ENCODE assay signal across 7 cellular contexts in the genomic region with DNA sequence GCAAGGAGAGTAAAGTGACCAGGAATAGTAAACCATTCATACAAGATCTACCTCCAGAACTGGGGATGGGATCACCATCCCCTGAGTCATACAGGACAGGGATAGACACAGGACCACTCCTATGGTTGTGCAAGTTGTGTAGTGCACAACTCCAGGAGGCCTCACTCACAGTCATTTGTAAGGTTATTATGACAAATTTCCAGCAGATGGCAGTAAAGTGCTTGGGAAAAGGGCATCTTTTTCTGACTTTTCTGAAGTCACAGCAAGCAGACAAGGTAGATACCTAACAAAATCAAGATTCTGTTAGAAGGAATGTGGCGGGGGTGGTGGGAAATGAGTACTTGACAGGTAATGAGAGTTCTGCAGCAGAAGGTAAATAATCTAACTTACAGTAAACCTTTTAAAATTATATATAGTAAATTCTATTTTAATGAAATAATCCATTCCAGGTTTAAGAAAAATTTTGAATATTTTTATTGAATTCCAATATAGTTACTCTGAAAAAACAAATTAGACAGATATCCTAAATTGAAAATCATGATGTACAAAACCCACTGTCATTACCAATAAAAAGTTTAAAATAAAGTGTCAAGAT. TPM values are rescaled to one million over a fixed set of nuclear protein-coding genes. Genes with fewer than 3 reads are reported as not detected.
DNase-seq lines count a peak whose midpoint lies in the region; ATAC-seq and TF ChIP-seq lines count a peak whose summit lies in the region.

No MANE protein-coding gene starts in this region.

- H3K4me3 ChIP-seq in SK-N-MC (no peak overlapping the region), lung (no peak overlapping the region)

- 40 to 48% methylated on average over 1 of the region's 1 CpG for whole genome bisulfite sequencing in lung, 2 donors

- peaks cover 0 to 9% of the 10 kb centered on the region in 2 donors for H3K4me1 ChIP-seq in lung (ENCODE audit: control insufficient read depth in 2 of 2, insufficient read depth in 2 of 2, low read length in 2 of 2)

- H3K9ac ChIP-seq in SK-N-MC (ENCODE audit: insufficient read length), result no peak overlapping the region

- H3K27ac ChIP-seq in SK-N-MC (no peak overlapping the region), lung (ENCODE audit: low read depth in 1 of 2, low read length in 1 of 2) (no peak overlapping the region)

- H3K9me3 ChIP-seq in SK-N-MC (ENCODE audit: low read depth, low read length) (no peaks in the 10 kb centered on the region), lung (ENCODE audit: control insufficient read depth in 2 of 2, insufficient read depth in 1 of 2, low read length in 1 of 2) (no peaks in the 10 kb centered on the region)

- peak; percentile 64 for TF ChIP-seq CTCF in lung (IDR thresholded peaks at IDR 0.05; ENCODE audit: control extremely low read depth, extremely low read depth)

- DNase-seq in Daoy (ENCODE audit: low read depth) (peak; percentile 47), Kasumi-1 (lab: John Stamatoyannopoulos, UW) (peak; percentile 76), SK-N-MC (ENCODE audit: low read depth, low spot score) (peak; percentile 67), dermis microvascular lymphatic vessel endothelial cell (ENCODE audit: low read depth in 2 of 2) (peak; percentile 55 to 64), lung (ENCODE audit: low spot score) (no peak)
- no peak for DNase-seq in effector CD8-positive, alpha-beta T cell (lab: John Stamatoyannopoulos, UW)

- no peaks in the 10 kb centered on the region for H3K36me3 ChIP-seq in SK-N-MC (ENCODE audit: insufficient read depth, low read length)
- peaks cover 6 to 10% of the 10 kb centered on the region in 2 donors for H3K36me3 ChIP-seq in lung (ENCODE audit: control insufficient read depth in 2 of 2, insufficient read depth in 2 of 2, low read length in 2 of 2)

- H3K27me3 ChIP-seq in lung (ENCODE audit: control insufficient read depth, insufficient read depth), result no peaks in the 10 kb centered on the region

- peak; percentile 65 for ATAC-seq in GM19397 (IDR thresholded peaks at IDR 0.05; ENCODE audit: unreplicated experiment)
- ATAC-seq in lung (ENCODE audit: insufficient read depth, low FRiP score), result peak; percentile 42

RNA-seq across cellular contexts. Expression of a gene that starts 16.7 kb away (rescaled TPM):
- 2.2 and 2.7 TPM in 2 replicates for total RNA-seq in Daoy (2014; rRNA removed; shearing (Covaris generic))
- total RNA-seq in dermis microvascular lymphatic vessel endothelial cell (1.9 and 2.4 TPM in 2 replicates), lung (10 to 100 TPM in 1 of 2 donors, 1 to 10 TPM in 1; 8.8 to 24.6 TPM)
- polyA plus RNA-seq in lung, result 1 to 10 TPM; 1.6 to 2.9 TPM

RNA-seq across cellular contexts. Expression of a gene that starts 42.1 kb away (rescaled TPM):
- 597 and 602 TPM in 2 replicates for total RNA-seq in Daoy (2014; rRNA removed; shearing (Covaris generic))
- total RNA-seq in dermis microvascular lymphatic vessel endothelial cell (686 and 723 TPM in 2 replicates), lung (100 to 1,000 TPM; 360 to 719 TPM)
- 100 to 1,000 TPM; 188 to 393 TPM for polyA plus RNA-seq in lung

RNA-seq across cellular contexts. Expression of a gene that starts 42.6 kb away (rescaled TPM):
- 8.8 and 9.6 TPM in 2 replicates for total RNA-seq in Daoy (2014; rRNA removed; shearing (Covaris generic))
- 5.5 and 6.8 TPM in 2 replicates for total RNA-seq in dermis microvascular lymphatic vessel endothelial cell
- 10 to 100 TPM in 1 of 2 donors, 1 to 10 TPM in 1; 6.9 to 10.0 TPM for total RNA-seq in lung
- 1 to 10 TPM; 2.5 to 3.9 TPM for polyA plus RNA-seq in lung

Comparison
In these comparisons a context has a peak if more than half of its experiments do, and no peak if none do; other contexts are left out.
1. DNase-seq: peak in Daoy (single experiment), Kasumi-1 (2 of 2), SK-N-MC (single experiment) and dermis microvascular lymphatic vessel endothelial cell (2 of 2); none in lung (single experiment) and effector CD8-positive, alpha-beta T cell (single experiment).